8 cellular contexts compared by ENCODE assay signal in genomic region chr13:77751513-77752456, GRCh38. TPM values are rescaled to one million over a fixed set of nuclear protein-coding genes. Genes with fewer than 3 reads are reported as not detected.
DNase-seq lines count a peak whose midpoint lies in the region; ATAC-seq, FAIRE-seq and TF ChIP-seq lines count a peak whose summit lies in the region.

No MANE protein-coding gene starts in this region.

- no peak overlapping the region for H4K91ac ChIP-seq in IMR-90 (ENCODE audit: insufficient read depth, low read depth, low read length)

- TF ChIP-seq POLR2A in IMR-90 (IDR thresholded peaks at IDR 0.05; ENCODE audit: low read depth, low read length): no peak
- TF ChIP-seq POLR2A in K562 (conservative IDR thresholded peaks at IDR 0.05): no peak
- TF ChIP-seq POLR2A in spleen (IDR thresholded peaks at IDR 0.05): no peak

- H3K9me3 ChIP-seq in IMR-90 (ENCODE audit: control insufficient read depth, insufficient read depth, low read length) (no peaks in the 10 kb centered on the region), SJCRH30 (replicated peaks) (no peaks in the 10 kb centered on the region), K562 (replicated peaks; ENCODE audit: control insufficient read depth, insufficient read depth, low read depth, low read length) (no peaks in the 10 kb centered on the region), iPS-18a (ENCODE audit: control insufficient read depth, low read depth, low read length) (no peaks in the 10 kb centered on the region), spleen (no peaks in the 10 kb centered on the region)

- no peak overlapping the region for H2AK5ac ChIP-seq in IMR-90 (ENCODE audit: low read depth, low read length)

- no peaks in the 10 kb centered on the region for H3K79me2 ChIP-seq in K562 (ENCODE audit: control insufficient read depth, insufficient read depth, low read length)

- H3K36me3 ChIP-seq in IMR-90 (ENCODE audit: control insufficient read depth, insufficient read depth, low read length) (no peaks in the 10 kb centered on the region), SJCRH30 (no peaks in the 10 kb centered on the region), K562 (ENCODE audit: control insufficient read depth, insufficient read depth, low read length) (no peaks in the 10 kb centered on the region), iPS-18a (ENCODE audit: control insufficient read depth, low read depth, low read length) (peaks cover 17% of the 10 kb centered on the region), spleen (peaks cover 0 to 41% (median 13%) of the 10 kb centered on the region in 6 donors)

- peak; percentile 58 for FAIRE-seq in K562 (lab: Jason Lieb, UNC)

- H2BK20ac ChIP-seq in IMR-90 (ENCODE audit: low read depth, low read length): no peak overlapping the region

- H3K4me1 ChIP-seq in IMR-90 (ENCODE audit: control insufficient read depth, insufficient read depth, low read length): no peaks in the 10 kb centered on the region
- H3K4me1 ChIP-seq in SJCRH30: no peaks in the 10 kb centered on the region
- H3K4me1 ChIP-seq in K562 (replicated peaks in 1 of 2; ENCODE audit: control insufficient read depth in 2 of 2, insufficient read depth in 2 of 2, low read length in 2 of 2): no peaks in the 10 kb centered on the region
- H3K4me1 ChIP-seq in iPS-18a (ENCODE audit: control insufficient read depth, low read depth, low read length): peaks cover 5% of the 10 kb centered on the region
- H3K4me1 ChIP-seq in spleen: peaks cover 0 to 8% (median 3%) of the 10 kb centered on the region in 6 donors

- TF ChIP-seq CTCF in IMR-90 (conservative IDR thresholded peaks at IDR 0.05; ENCODE audit: low read depth, low read length): peak; percentile 68
- TF ChIP-seq CTCF in K562 (IDR thresholded peaks at IDR 0.05 in 2 of 3, conservative IDR thresholded peaks at IDR 0.05 in 1 of 3; ENCODE audit: insufficient read depth in 2 of 3, low read depth in 1 of 3, low read length in 3 of 3): peak; percentile 42 to 63 (median 48); a peak in 4 of 6 replicates
- TF ChIP-seq CTCF in spleen (IDR thresholded peaks at IDR 0.05 in 8 of 11, conservative IDR thresholded peaks at IDR 0.05 in 3 of 11): peak; percentile 55 to 81 (median 72)

- no peak overlapping the region for H2BK5ac ChIP-seq in IMR-90 (ENCODE audit: low read depth, low read length, poor library complexity, severe bottlenecking)

- no peak overlapping the region for H4K5ac ChIP-seq in IMR-90 (ENCODE audit: low read depth, low read length)

- H3K18ac ChIP-seq in IMR-90 (ENCODE audit: low read depth, low read length): no peak overlapping the region

- BruUV-seq in IMR-90 (replicated peaks; lab: Mats Ljungman, UMichigan) (no TSS peak), K562 (replicated peaks; lab: Mats Ljungman, UMichigan) (no TSS peak)

- no peak overlapping the region for H3K4me2 ChIP-seq in IMR-90 (ENCODE audit: low read depth, low read length)
- H3K4me2 ChIP-seq in K562 (ENCODE audit: insufficient read depth, low read length): no peak overlapping the region

- ATAC-seq in GM21737 (IDR thresholded peaks at IDR 0.05; ENCODE audit: unreplicated experiment) (peak; percentile 87), IMR-90 (ENCODE audit: low read depth) (peak; percentile 85), K562 (peak; percentile 73)

- no peak overlapping the region for H3K4ac ChIP-seq in IMR-90 (ENCODE audit: low read depth, low read length)

- H2BK120ac ChIP-seq in IMR-90 (ENCODE audit: low read depth, low read length): no peak overlapping the region

- H3K27me3 ChIP-seq in IMR-90 (ENCODE audit: control insufficient read depth, insufficient read depth, low read length): no peaks in the 10 kb centered on the region; the same call in 1 of the 2 replicates
- H3K27me3 ChIP-seq in SJCRH30: no peaks in the 10 kb centered on the region
- H3K27me3 ChIP-seq in K562 (ENCODE audit: control insufficient read depth in 2 of 2, insufficient read depth in 2 of 2, low read length in 2 of 2): no peaks in the 10 kb centered on the region
- no peaks in the 10 kb centered on the region for H3K27me3 ChIP-seq in iPS-18a (ENCODE audit: control insufficient read depth, insufficient read depth, low read length)
- H3K27me3 ChIP-seq in spleen (replicated peaks in 1 of 7): no peaks in the 10 kb centered on the region

- CTCF ChIA-PET in IMR-90 (lab: Yijun Ruan, JAX) (interaction anchor here (0.6 to 1.4 kb wide), 8 partner anchors 8 to 681 kb away, joined by 3 to 5 read pairs (median 4); no protein-coding TSS in a partner anchor), K562 (lab: Yijun Ruan, JAX; ENCODE audit: low intra/inter-chr PET ratio) (interaction anchor here (1.2 to 1.6 kb wide), 2 partner anchors 158 to 159 kb away, joined by 4 to 9 read pairs; no protein-coding TSS in a partner anchor)

- 17% methylated on average over 1 of the region's 5 CpGs; no CpG with 5 or more reads in 1 of the 2 experiments for WGBS in IMR-90 (ENCODE audit: extremely low coverage in 2 of 2, insufficient read length in 1 of 2), 2 experiments
- WGBS in K562 (ENCODE audit: insufficient coverage, low coverage, missing lambda C conversion rate): 8% methylated on average over 5 of the region's 5 CpGs
- 63 to 67% (median 66%) methylated on average over 5 of the region's 5 CpGs for WGBS in spleen, 5 donors

- H2AK9ac ChIP-seq in IMR-90 (replicated peaks; ENCODE audit: low read depth, low read length, poor library complexity): no peak overlapping the region

- H3K9ac ChIP-seq in IMR-90 (ENCODE audit: low read depth, low read length) (no peak overlapping the region), K562 (ENCODE audit: insufficient read depth in 1 of 2, low read depth in 2 of 2, low read length in 2 of 2) (no peak overlapping the region), iPS-18a (ENCODE audit: low read length) (no peak overlapping the region)

- no peak for TF ChIP-seq EP300 in K562 (IDR thresholded peaks at IDR 0.05; ENCODE audit: low read length)

- intact Hi-C loops in IMR-90 (cut with micrococcal nuclease): loop anchor here (5.0 to 10.0 kb wide), 3 partner anchors 159 to 557 kb away; no protein-coding TSS in a partner anchor
- intact Hi-C loops in K562 (cut with micrococcal nuclease): loop anchor here (5.0 to 10.0 kb wide), 2 partner anchors 159 to 257 kb away; no protein-coding TSS in a partner anchor
- intact Hi-C loops in spleen (cut with DNase I; ENCODE audit: low total_unique reads): loop anchor here (5.0 kb wide), 1 partner anchor 159 kb away; no protein-coding TSS in a partner anchor

- H2AFZ ChIP-seq in IMR-90 (replicated peaks; ENCODE audit: low read length, poor library complexity) (no peak overlapping the region), K562 (ENCODE audit: low read depth, low read length) (no peak overlapping the region)

- H3K9me1 ChIP-seq in IMR-90 (ENCODE audit: insufficient read depth, low read length) (no peaks in the 10 kb centered on the region), K562 (ENCODE audit: control insufficient read depth, insufficient read depth, low read length) (no peaks in the 10 kb centered on the region)

- H3K14ac ChIP-seq in IMR-90 (replicated peaks; ENCODE audit: low read depth, low read length): no peak overlapping the region

- H3K79me1 ChIP-seq in IMR-90 (ENCODE audit: low read depth in 1 of 2, low read length in 2 of 2): no peaks in the 10 kb centered on the region

- no peak overlapping the region for H3K56ac ChIP-seq in IMR-90 (ENCODE audit: extremely low read depth, insufficient read depth, low read length)

- H3K23ac ChIP-seq in IMR-90 (ENCODE audit: low read depth, low read length): no peak overlapping the region

- no peak overlapping the region for H3K4me3 ChIP-seq in IMR-90 (ENCODE audit: insufficient read depth, low read depth, low read length)
- no peak overlapping the region for H3K4me3 ChIP-seq in SJCRH30
- H3K4me3 ChIP-seq in K562: no peak overlapping the region
- H3K4me3 ChIP-seq in iPS-18a (ENCODE audit: low read length): no peak overlapping the region
- H3K4me3 ChIP-seq in spleen: no peak overlapping the region

- POLR2A ChIA-PET in IMR-90 (lab: Charles Lee; ENCODE audit: unreplicated experiment) (no interaction called here), K562 (lab: Yijun Ruan, JAX) (no interaction called here)

- H3K27ac ChIP-seq in IMR-90 (ENCODE audit: insufficient read depth, low read length) (no peak overlapping the region), SJCRH30 (no peak overlapping the region), K562 (ENCODE audit: extremely low read depth, low read depth, low read length) (no peak overlapping the region), iPS-18a (ENCODE audit: low read length) (peak overlapping the region; percentile 16), spleen (no peak overlapping the region)

- dilution Hi-C loops in IMR-90 (cut with HindIII; ENCODE audit: low sequenced_read_pairs, unreplicated experiment): no loop called here

- no peak overlapping the region for H4K8ac ChIP-seq in IMR-90 (ENCODE audit: low read depth in 2 of 2, low read length in 2 of 2)

- in situ Hi-C loops in IMR-90 (cut with MboI; ENCODE audit: low sequenced_read_pairs): loop anchor here (25.0 kb wide), 1 partner anchor 1211 kb away; no protein-coding TSS in a partner anchor
- in situ Hi-C loops in K562 (cut with MboI): no loop called here

- TF ChIP-seq RAD21 in IMR-90 (IDR thresholded peaks at IDR 0.05; ENCODE audit: low read length) (peak; percentile 54), K562 (CRISPR knock-in tag; conservative IDR thresholded peaks at IDR 0.05 in 1 of 2, IDR thresholded peaks at IDR 0.05 in 1 of 2) (peak; percentile 43 to 56)

- no peaks in the 10 kb centered on the region for H4K20me1 ChIP-seq in IMR-90 (ENCODE audit: insufficient read depth, low read length)
- no peaks in the 10 kb centered on the region for H4K20me1 ChIP-seq in K562 (replicated peaks; ENCODE audit: control insufficient read depth, insufficient read depth, low read length)

- DNase-seq in SIG-M5 treated with dmso at 0.1 percent for 504 hours (lab: John Stamatoyannopoulos, UW; ENCODE audit: unreplicated experiment): peak; percentile 76
- no peak for DNase-seq in SIG-M5 (lab: John Stamatoyannopoulos, UW)
- DNase-seq in IMR-90: peak; percentile 37
- peak; percentile 13 to 67 for DNase-seq in SJCRH30
- peak; percentile 21 to 35 (median 24) for DNase-seq in K562 (ENCODE audit: extremely low read depth in 1 of 4, low spot score in 3 of 4)
- DNase-seq in spleen: no peak

- no peak overlapping the region for H2BK15ac ChIP-seq in IMR-90 (ENCODE audit: low read depth, low read length)

RNA-seq across cellular contexts. Expression of gene SLAIN1, which starts 54.3 kb away (rescaled TPM):
- total RNA-seq in IMR-90 (2012; rRNA removed): under 0.01 and 0.36 TPM in 2 replicates
- polyA plus RNA-seq in IMR-90 (2012; rRNA removed): 0.07 and 0.29 TPM in 2 replicates
- polyA plus RNA-seq in IMR-90 (2012; cell fraction: cytosol; rRNA removed): 0.04 and 0.06 TPM in 2 replicates
- polyA plus RNA-seq in IMR-90 (2012; cell fraction: nucleus; rRNA removed; ENCODE audit: low replicate concordance): 0.26 TPM in 1 of 2 replicates, not detected in the other
- total RNA-seq in SJCRH30 (2014; rRNA removed; shearing (Covaris generic)): 2.6 and 4.7 TPM in 2 replicates
- 1.1 TPM in 1 of 2 replicates, not detected in the other for total RNA-seq in K562 (2011; cell fraction: chromatin; rRNA removed; ENCODE audit: low replicate concordance)
- 0.17 TPM in 1 of 2 replicates, not detected in the other for total RNA-seq in K562 (2011; cell fraction: nucleolus; rRNA removed)
- 0.73 TPM in 1 of 2 replicates, not detected in the other for total RNA-seq in K562 (2011; cell fraction: nucleoplasm; rRNA removed)
- 0.08 TPM in 1 of 2 replicates, not detected in the other for total RNA-seq in K562 (2014; rRNA removed)
- total RNA-seq in K562 (2014; rRNA removed; fragmentation: Illumina TruSeq; extraction: Trizol): 0.38 TPM in 1 of 2 replicates, not detected in the other
- 0.11 TPM in 1 of 2 replicates, not detected in the other for total RNA-seq in K562 (2015; rRNA removed; fragmentation: Illumina TruSeq; extraction: Trizol)
- 0.16 and 0.40 TPM in 2 replicates for total RNA-seq in K562 (2021)
- polyA plus RNA-seq in K562 (2011; rRNA removed): 0.32 TPM in 2 replicates
- polyA plus RNA-seq in K562 (2011; cell fraction: cytosol; rRNA removed): 0.01 and 0.10 TPM in 2 replicates
- polyA plus RNA-seq in K562 (2011; cell fraction: nucleus; rRNA removed): 0.18 and 0.30 TPM in 2 replicates
- 0.05 and 0.08 TPM in 2 replicates for polyA plus RNA-seq in K562 (2012)
- 0.07 TPM in 1 of 2 replicates, not detected in the other for polyA plus RNA-seq in K562 (2014; fragmentation: Illumina TruSeq; extraction: Trizol)
- under 1 TPM in 1 of 2 experiments, not detected in 1; 0.08 TPM for polyA plus RNA-seq in K562 (2014; fragmentation: Nextera tagmentation; extraction: Ambion mirVana)
- polyA plus RNA-seq in K562 (2014; rRNA removed): 0.05 and 0.08 TPM in 2 replicates
- polyA minus RNA-seq in K562 (2011; rRNA and poly(A)+ RNA removed): 0.84 and 0.88 TPM in 2 replicates
- not detected in 2 replicates for polyA minus RNA-seq in K562 (2011; cell fraction: cytosol; rRNA and poly(A)+ RNA removed)
- 0.94 TPM in 1 of 2 replicates, not detected in the other for polyA minus RNA-seq in K562 (2011; cell fraction: nucleus; rRNA and poly(A)+ RNA removed)
- 10 to 100 TPM; 16.1 to 32.6 (median 19.7) TPM for total RNA-seq in spleen
- 10 to 100 TPM in 2 of 3 donors, 1 to 10 TPM in 1; 8.7 to 10.5 (median 10.2) TPM for polyA plus RNA-seq in spleen

Comparison
In these comparisons a context has a peak if more than half of its experiments do, and no peak if none do; other contexts are left out.
1. DNase-seq: peak in SIG-M5 treated with dmso at 0.1 percent for 504 hours (single experiment), IMR-90 (single experiment), SJCRH30 (2 of 2) and K562 (4 of 4); none in SIG-M5 (single experiment) and spleen (single experiment).
2. Peak in every context shown above with its lines, with median percentiles within 50 percentile points of each other: ATAC-seq and CTCF ChIP-seq.